Comparison of ENCODE assay signal across 9 cellular contexts in the genomic region with DNA sequence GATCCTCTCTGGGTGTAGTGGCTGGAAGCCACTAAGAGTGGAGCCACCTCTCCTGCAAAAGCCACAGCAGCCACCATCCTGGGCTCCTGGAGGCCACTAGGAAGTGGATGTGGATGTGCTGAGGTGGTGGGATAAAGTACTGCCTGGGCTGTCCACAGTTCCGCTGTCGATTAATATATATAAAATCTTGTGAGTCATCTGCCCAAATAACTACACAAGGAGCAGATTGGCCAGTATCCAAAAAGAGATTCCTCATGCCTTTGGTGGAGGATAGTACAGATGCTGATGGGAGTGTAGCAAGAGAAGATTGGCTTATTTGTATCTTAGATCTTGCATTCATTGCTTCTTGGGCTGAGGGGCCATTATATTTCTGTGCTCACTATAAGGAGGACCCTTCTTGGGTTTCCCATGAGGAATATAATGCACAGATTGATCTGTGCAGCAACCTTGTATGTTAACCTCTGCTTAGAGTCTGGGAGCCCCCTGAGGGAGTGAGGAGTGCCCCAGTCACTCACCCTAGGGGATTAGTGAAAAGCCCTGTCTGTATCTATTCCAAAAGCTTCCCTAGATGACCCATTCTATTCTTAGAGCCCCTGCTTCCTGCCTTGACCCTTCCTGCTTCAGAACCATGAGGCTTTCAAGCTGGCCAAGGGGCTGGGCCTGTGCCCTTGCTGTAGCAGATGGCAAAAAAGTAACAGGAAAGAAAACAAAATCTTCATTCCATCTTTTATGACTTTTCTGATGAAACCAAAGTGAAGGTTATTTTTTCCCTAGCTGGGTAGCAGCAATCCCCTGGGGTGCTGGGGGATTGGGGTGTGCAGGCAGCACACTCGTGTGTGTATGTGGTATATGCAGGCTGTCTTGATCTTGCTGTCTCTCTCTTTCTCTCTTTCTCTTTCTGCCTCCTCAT. TPM values are rescaled to one million over a fixed set of nuclear protein-coding genes. Genes with fewer than 3 reads are reported as not detected.
DNase-seq lines count a peak whose midpoint lies in the region; ATAC-seq and TF ChIP-seq lines count a peak whose summit lies in the region.
"Had no signal": no experiment of that assay in that cellular context is flagged by ENCODE, and none has a peak within 500 bp of the region (broad histone marks: within the 10 kb centered on the region; RNA-seq: fewer than 3 reads in every experiment).

No MANE protein-coding gene starts in this region.

- TF ChIP-seq CTCF in foreskin keratinocyte (conservative IDR thresholded peaks at IDR 0.05), result no peak
- TF ChIP-seq CTCF in stomach (IDR thresholded peaks at IDR 0.05), result no peak

- no peaks in the 10 kb centered on the region for H3K27me3 Mint-ChIP-seq in activated CD8-positive, alpha-beta T cell treated with anti-CD3 and anti-CD28 coated beads, Interleukin-2, amount 10 ng/mL, durations not matched to agents 7 days and 5 days (ENCODE audit: low read depth)

- POLR2A ChIA-PET in activated CD8-positive, alpha-beta T cell treated with anti-CD3 and anti-CD28 coated beads, Interleukin-2, amount 10 ng/mL, durations not matched to agents 7 days and 5 days (lab: Charles Lee), result no interaction called here

- H3K4me1 ChIP-seq in foreskin keratinocyte, result peaks cover 37% of the 10 kb centered on the region
- H3K4me1 ChIP-seq in stomach, result peaks cover 23 to 79% (median 40%) of the 10 kb centered on the region in 4 donors

- no peaks in the 10 kb centered on the region for H3K9me3 ChIP-seq in stomach

- no peak for ATAC-seq in activated CD8-positive, alpha-beta T cell treated with anti-CD3 and anti-CD28 coated beads, Interleukin-2, amount 10 ng/mL, durations not matched to agents 7 days and 5 days
- ATAC-seq in foreskin keratinocyte (peak; percentile 80), GM18907 (IDR thresholded peaks at IDR 0.05; ENCODE audit: unreplicated experiment) (no peak), HG02870 (IDR thresholded peaks at IDR 0.05; ENCODE audit: unreplicated experiment) (no peak), HG03045 (IDR thresholded peaks at IDR 0.05; ENCODE audit: unreplicated experiment) (no peak)

- peak; percentile 96 for DNase-seq in HCEC 1CT
- DNase-seq in activated CD8-positive, alpha-beta T cell treated with anti-CD3 and anti-CD28 coated beads, Interleukin-2, amount 10 ng/mL, durations not matched to agents 7 days and 5 days, result no peak
- DNase-seq in foreskin keratinocyte, result peak; percentile 75 to 88
- DNase-seq in stomach, result no peak
- DNase-seq: activated T-cell treated with anti-CD3 and anti-CD28 coated beads for 4 hours, nucleus accumbens had no signal

- peaks cover 66% of the 10 kb centered on the region for H3K36me3 Mint-ChIP-seq in activated CD8-positive, alpha-beta T cell treated with anti-CD3 and anti-CD28 coated beads, Interleukin-2, amount 10 ng/mL, durations not matched to agents 7 days and 5 days (ENCODE audit: low read depth)

- H3K27me3 ChIP-seq in foreskin keratinocyte (no peaks in the 10 kb centered on the region), stomach (no peaks in the 10 kb centered on the region)

- no peak overlapping the region for H3K4me3 Mint-ChIP-seq in activated CD8-positive, alpha-beta T cell treated with anti-CD3 and anti-CD28 coated beads, Interleukin-2, amount 10 ng/mL, durations not matched to agents 7 days and 5 days

- CTCF ChIA-PET in activated CD8-positive, alpha-beta T cell treated with anti-CD3 and anti-CD28 coated beads, Interleukin-2, amount 10 ng/mL, durations not matched to agents 7 days and 5 days (lab: Charles Lee), result no interaction called here

- H3K4me1 Mint-ChIP-seq in activated CD8-positive, alpha-beta T cell treated with anti-CD3 and anti-CD28 coated beads, Interleukin-2, amount 10 ng/mL, durations not matched to agents 7 days and 5 days (ENCODE audit: low read depth), result peaks cover 40% of the 10 kb centered on the region

- WGBS in stomach, 5 donors, result 45 to 83% (median 67%) methylated on average over 3 of the region's 3 CpGs

- H3K4me3 ChIP-seq in stomach, result no peak overlapping the region

- no peak for TF ChIP-seq POLR2A in stomach (IDR thresholded peaks at IDR 0.05)

- no peaks in the 10 kb centered on the region for H3K36me3 ChIP-seq in stomach

- intact Hi-C loops in stomach (cut with DNase I; ENCODE audit: low total_unique reads), result loop anchor here (10.0 kb wide), 1 partner anchor 47 kb away; no protein-coding TSS in a partner anchor

- H3K27ac ChIP-seq in foreskin keratinocyte (no peak overlapping the region), stomach (peak overlapping the region; percentile 0 to 76 (median 37))

- H3K27ac Mint-ChIP-seq in activated CD8-positive, alpha-beta T cell treated with anti-CD3 and anti-CD28 coated beads, Interleukin-2, amount 10 ng/mL, durations not matched to agents 7 days and 5 days, result peak overlapping the region; percentile 53

- no peaks in the 10 kb centered on the region for H3K9me3 Mint-ChIP-seq in activated CD8-positive, alpha-beta T cell treated with anti-CD3 and anti-CD28 coated beads, Interleukin-2, amount 10 ng/mL, durations not matched to agents 7 days and 5 days (ENCODE audit: insufficient read depth)

- TF ChIP-seq EP300 in stomach (IDR thresholded peaks at IDR 0.05), result no peak

RNA-seq across cellular contexts. Expression of a gene that starts 31.8 kb away (rescaled TPM):
- total RNA-seq in activated CD8-positive, alpha-beta T cell treated with anti-CD3 and anti-CD28 coated beads, Interleukin-2, amount 10 ng/mL, durations not matched to agents 7 days and 5 days, result 100 to 1,000 TPM; 143 to 145 TPM
- total RNA-seq in foreskin keratinocyte (0.04 TPM in 1 of 2 replicates, not detected in the other), stomach (10 to 100 TPM in 4 of 5 donors, 1 to 10 TPM in 1; 8.2 to 29.0 (median 16.2) TPM)
- polyA plus RNA-seq in foreskin keratinocyte (0.02 and 0.03 TPM in 2 replicates), stomach (10 to 100 TPM in 2 of 3 donors, 1 to 10 TPM in 1; 6.0 to 43.7 (median 23.2) TPM)

RNA-seq across cellular contexts. Expression of a gene that starts 60.0 kb away (rescaled TPM):
- 10 to 100 TPM; 12.5 to 13.6 TPM for total RNA-seq in activated CD8-positive, alpha-beta T cell treated with anti-CD3 and anti-CD28 coated beads, Interleukin-2, amount 10 ng/mL, durations not matched to agents 7 days and 5 days
- 125 TPM in 2 replicates for total RNA-seq in foreskin keratinocyte
- 71.4 and 86.1 TPM in 2 replicates for polyA plus RNA-seq in foreskin keratinocyte
- 100 to 1,000 TPM in 1 of 5 donors, 10 to 100 TPM in 4; 29.9 to 115 (median 51.9) TPM for total RNA-seq in stomach
- 10 to 100 TPM in 2 of 3 donors, 1 to 10 TPM in 1; 7.2 to 25.0 (median 15.7) TPM for polyA plus RNA-seq in stomach

Comparison
In these comparisons a context has a peak if more than half of its experiments do, and no peak if none do; other contexts are left out.
1. DNase-seq: peak in HCEC 1CT (single experiment) and foreskin keratinocyte (2 of 2); none in activated CD8-positive, alpha-beta T cell treated with anti-CD3 and anti-CD28 coated beads, Interleukin-2, amount 10 ng/mL, durations not matched to agents 7 days and 5 days (single experiment) and stomach (single experiment).